ENCODE assay signal across 10 cellular contexts in genomic region chr5:33892419-33893151, GRCh38. TPM values are rescaled to one million over a fixed set of nuclear protein-coding genes. Genes with fewer than 3 reads are reported as not detected.
A peak's percentile ranks its signal among the peaks of the same experiment; 100 is the strongest.
DNase-seq lines count a peak whose midpoint lies in the region; ATAC-seq, FAIRE-seq and TF ChIP-seq lines count a peak whose summit lies in the region.
"Had no signal": no experiment of that assay in that cellular context is flagged by ENCODE, and none has a peak within 500 bp of the region (broad histone marks: within the 10 kb centered on the region; RNA-seq: fewer than 3 reads in every experiment).

No MANE protein-coding gene starts in this region.

- 21% methylated on average over 13 of the region's 13 CpGs for WGBS in HepG2 (ENCODE audit: low lambda C conversion rate)
- 10 to 15% methylated on average over 13 of the region's 13 CpGs for WGBS in tibial nerve, 2 donors

- TF ChIP-seq CTCF in bronchial epithelial cell (IDR thresholded peaks at IDR 0.05; ENCODE audit: insufficient read depth, low read length, severe bottlenecking) (no peak), HepG2 (CRISPR knock-in tag; IDR thresholded peaks at IDR 0.05) (no peak), tibial nerve (IDR thresholded peaks at IDR 0.05) (no peak), MM.1S (IDR thresholded peaks at IDR 0.05; ENCODE audit: low read length) (no peak)

- no peaks in the 10 kb centered on the region for H3K27me3 ChIP-seq in bronchial epithelial cell (ENCODE audit: control insufficient read depth, insufficient read depth, low read length)
- H3K27me3 ChIP-seq in HepG2 (ENCODE audit: control insufficient read depth in 1 of 2, insufficient read depth in 2 of 2, low read length in 2 of 2): peaks cover 1 to 17% of the 10 kb centered on the region in 2 experiments; a peak in 4 of 5 replicates
- H3K27me3 ChIP-seq in tibial nerve: no peaks in the 10 kb centered on the region
- H3K27me3 ChIP-seq in MM.1S (replicated peaks; ENCODE audit: insufficient read depth, low read length): no peaks in the 10 kb centered on the region

- no peaks in the 10 kb centered on the region for H4K20me1 ChIP-seq in HepG2 (ENCODE audit: insufficient read depth, low read length)
- H4K20me1 ChIP-seq in MM.1S (ENCODE audit: insufficient read depth, low read length): no peaks in the 10 kb centered on the region

- H3K4me3 ChIP-seq in bronchial epithelial cell (ENCODE audit: low read depth, low read length) (no peak overlapping the region), HepG2 (replicated peaks in 1 of 3; ENCODE audit: insufficient read depth in 1 of 3, low read depth in 2 of 3, low read length in 3 of 3) (no peak overlapping the region), tibial nerve (peak overlapping the region; percentile 27 to 60 (median 40)), MM.1S (ENCODE audit: low read length) (no peak overlapping the region)

- no peak overlapping the region for H3K4me2 ChIP-seq in HepG2 (ENCODE audit: low read depth, low read length)
- no peak overlapping the region for H3K4me2 ChIP-seq in MM.1S (ENCODE audit: low read depth, low read length)

- no peak for TF ChIP-seq EP300 in HepG2 (IDR thresholded peaks at IDR 0.05; ENCODE audit: low read depth in 2 of 2, low read length in 2 of 2)
- TF ChIP-seq EP300 in HepG2 (CRISPR knock-in tag; IDR thresholded peaks at IDR 0.05; ENCODE audit: borderline replicate concordance): no peak
- TF ChIP-seq EP300 in tibial nerve (IDR thresholded peaks at IDR 0.05): no peak

- H3K4me1 ChIP-seq in HepG2 (ENCODE audit: insufficient read depth, low read length): no peaks in the 10 kb centered on the region
- H3K4me1 ChIP-seq in tibial nerve: peaks cover 0 to 34% (median 14%) of the 10 kb centered on the region in 4 donors
- H3K4me1 ChIP-seq in MM.1S (ENCODE audit: low read length): no peaks in the 10 kb centered on the region

- H3K27ac ChIP-seq in HepG2 (ENCODE audit: extremely low read length, insufficient read depth, low read length) (no peak overlapping the region), tibial nerve (peak overlapping the region in 3 of 4 donors; percentile 23 to 60 (median 37)), MM.1S (ENCODE audit: low read length) (no peak overlapping the region)
- H3K27ac ChIP-seq: 22Rv1 had no signal

- H3F3A ChIP-seq in MM.1S (ENCODE audit: insufficient read depth, low read length): no peaks in the 10 kb centered on the region

- peak; percentile 1 for DNase-seq in DMS79 treated with DMSO at 0.1 percent for 48 hours (lab: John Stamatoyannopoulos, UW)
- no peak for DNase-seq in DMS79 (lab: John Stamatoyannopoulos, UW)
- DNase-seq in bronchial epithelial cell (ENCODE audit: low read depth): peak; percentile 9
- DNase-seq in HepG2 (ENCODE audit: low spot score): peak; percentile 2
- DNase-seq in tibial nerve (ENCODE audit: low spot score in 2 of 2): peak in 1 of 2 donors; percentile 41
- no peak for DNase-seq in SIG-M5 (lab: John Stamatoyannopoulos, UW)
- no peak for DNase-seq in MM.1S

- POLR2A ChIA-PET in HepG2 (lab: Yijun Ruan, JAX): no interaction called here

- H3K79me2 ChIP-seq in HepG2 (ENCODE audit: insufficient read depth, low read length) (no peaks in the 10 kb centered on the region), MM.1S (ENCODE audit: low read length) (no peaks in the 10 kb centered on the region)

- no TSS peak for BruUV-seq in HepG2 (replicated peaks; lab: Mats Ljungman, UMichigan)

- TF ChIP-seq RAD21 in HepG2 (CRISPR knock-in tag; IDR thresholded peaks at IDR 0.05): no peak

- no peaks in the 10 kb centered on the region for H3K36me3 ChIP-seq in bronchial epithelial cell (ENCODE audit: control insufficient read depth, insufficient read depth, low read length)
- no peaks in the 10 kb centered on the region for H3K36me3 ChIP-seq in HepG2 (replicated peaks in 1 of 2; ENCODE audit: control insufficient read depth in 1 of 2, insufficient read depth in 2 of 2, low read length in 2 of 2)
- no peaks in the 10 kb centered on the region for H3K36me3 ChIP-seq in tibial nerve
- no peaks in the 10 kb centered on the region for H3K36me3 ChIP-seq in MM.1S (replicated peaks; ENCODE audit: insufficient read depth, low read length)

- TF ChIP-seq POLR2A in HepG2 (IDR thresholded peaks at IDR 0.05; ENCODE audit: insufficient read depth in 1 of 2, low read depth in 2 of 2, low read length in 2 of 2) (no peak), tibial nerve (IDR thresholded peaks at IDR 0.05) (no peak)

- H3K9me2 ChIP-seq in MM.1S (replicated peaks; ENCODE audit: insufficient read depth, low read length): no peaks in the 10 kb centered on the region

- in situ Hi-C loops in HepG2 (cut with HindIII; ENCODE audit: extremely low pct_ligation_motif_present, low pct_unique_long_range_greater_than_20kb): no loop called here

- H3K9me3 ChIP-seq in HepG2 (ENCODE audit: low read length) (no peaks in the 10 kb centered on the region), tibial nerve (no peaks in the 10 kb centered on the region), MM.1S (replicated peaks; ENCODE audit: insufficient read depth, low read length) (no peaks in the 10 kb centered on the region)

- H2AFZ ChIP-seq in HepG2 (ENCODE audit: low read length) (no peak overlapping the region), MM.1S (ENCODE audit: low read length) (no peak overlapping the region)

- CTCF ChIA-PET in HepG2 (lab: Yijun Ruan, JAX; ENCODE audit: low intra/inter-chr PET ratio, low total read pairs): no interaction called here

- intact Hi-C loops in HepG2 (cut with micrococcal nuclease; ENCODE audit: unreplicated experiment): no loop called here

- no peak for ATAC-seq in HepG2
- ATAC-seq in GM18868 (IDR thresholded peaks at IDR 0.05; ENCODE audit: unreplicated experiment): no peak

- H3K9ac ChIP-seq in HepG2 (ENCODE audit: insufficient read depth, low read depth, low read length) (no peak overlapping the region), MM.1S (ENCODE audit: low read length) (no peak overlapping the region)

- no peak for FAIRE-seq in bronchial epithelial cell (lab: Jason Lieb, UNC)
- FAIRE-seq in HepG2 (lab: Jason Lieb, UNC): no peak
- FAIRE-seq: islet of Langerhans had no signal

RNA-seq across cellular contexts. Expression of gene ADAMTS12, which starts 0.8 kb away (rescaled TPM):
- total RNA-seq in bronchial epithelial cell: 0.26 TPM in 1 of 2 replicates, not detected in the other
- not detected in 2 replicates for total RNA-seq in HepG2 (2016; rRNA removed; fragmentation: Illumina TruSeq; extraction: Trizol)
- not detected in 2 replicates for total RNA-seq in HepG2 (2016; cell fraction: cytosol; rRNA removed; fragmentation: Illumina TruSeq; extraction: Trizol; ENCODE audit: low read depth)
- total RNA-seq in HepG2 (2016; cell fraction: insoluble cytoplasmic fraction; rRNA removed; fragmentation: Illumina TruSeq; extraction: Trizol): not detected in 2 replicates
- not detected in 2 replicates for total RNA-seq in HepG2 (2016; cell fraction: membrane; rRNA removed; fragmentation: Illumina TruSeq; extraction: Trizol)
- not detected in 2 replicates for total RNA-seq in HepG2 (2016; cell fraction: nucleus; rRNA removed; fragmentation: Illumina TruSeq; extraction: Trizol)
- polyA plus RNA-seq in HepG2 (2011; rRNA removed): under 0.01 and 0.03 TPM in 2 replicates
- not detected in 2 replicates for polyA plus RNA-seq in HepG2 (2011; cell fraction: cytosol; rRNA removed)
- polyA plus RNA-seq in HepG2 (2011; cell fraction: nucleus; rRNA removed): 0.02 TPM in 1 of 2 replicates, not detected in the other
- not detected in 2 replicates for polyA plus RNA-seq in HepG2 (2012)
- polyA plus RNA-seq in HepG2 (2016; cell fraction: cytosol; fragmentation: Illumina TruSeq; extraction: Trizol; ENCODE audit: low read depth): not detected in 2 replicates
- not detected in 2 replicates for polyA plus RNA-seq in HepG2 (2016; cell fraction: insoluble cytoplasmic fraction; fragmentation: Illumina TruSeq; extraction: Trizol; ENCODE audit: low read depth)
- not detected in 2 replicates for polyA plus RNA-seq in HepG2 (2016; cell fraction: membrane; fragmentation: Illumina TruSeq; extraction: Trizol; ENCODE audit: low read depth)
- not detected in 2 replicates for polyA plus RNA-seq in HepG2 (2016; cell fraction: nucleus; fragmentation: Illumina TruSeq; extraction: Trizol; ENCODE audit: insufficient read depth, low read depth)
- polyA minus RNA-seq in HepG2 (2011; rRNA and poly(A)+ RNA removed; ENCODE audit: low replicate concordance): not detected in 2 replicates
- not detected in 2 replicates for polyA minus RNA-seq in HepG2 (2011; cell fraction: cytosol; rRNA and poly(A)+ RNA removed)
- polyA minus RNA-seq in HepG2 (2011; cell fraction: nucleus; rRNA and poly(A)+ RNA removed): not detected in 2 replicates
- 10 to 100 TPM in 2 of 4 donors, 1 to 10 TPM in 2; 7.1 to 10.4 (median 9.7) TPM for total RNA-seq in tibial nerve

RNA-seq across cellular contexts. Expression of gene RXFP3, which starts 43.6 kb away (rescaled TPM):
- total RNA-seq in bronchial epithelial cell: not detected in 2 replicates
- total RNA-seq in HepG2 (2016; rRNA removed; fragmentation: Illumina TruSeq; extraction: Trizol): not detected in 2 replicates
- not detected in 2 replicates for total RNA-seq in HepG2 (2016; cell fraction: cytosol; rRNA removed; fragmentation: Illumina TruSeq; extraction: Trizol; ENCODE audit: low read depth)
- not detected in 2 replicates for total RNA-seq in HepG2 (2016; cell fraction: insoluble cytoplasmic fraction; rRNA removed; fragmentation: Illumina TruSeq; extraction: Trizol)
- total RNA-seq in HepG2 (2016; cell fraction: membrane; rRNA removed; fragmentation: Illumina TruSeq; extraction: Trizol): not detected in 2 replicates
- not detected in 2 replicates for total RNA-seq in HepG2 (2016; cell fraction: nucleus; rRNA removed; fragmentation: Illumina TruSeq; extraction: Trizol)
- not detected in 2 replicates for polyA plus RNA-seq in HepG2 (2011; rRNA removed)
- not detected in 2 replicates for polyA plus RNA-seq in HepG2 (2011; cell fraction: cytosol; rRNA removed)
- not detected in 2 replicates for polyA plus RNA-seq in HepG2 (2011; cell fraction: nucleus; rRNA removed)
- polyA plus RNA-seq in HepG2 (2012): not detected in 2 replicates
- not detected in 2 replicates for polyA plus RNA-seq in HepG2 (2016; cell fraction: cytosol; fragmentation: Illumina TruSeq; extraction: Trizol; ENCODE audit: low read depth)
- polyA plus RNA-seq in HepG2 (2016; cell fraction: insoluble cytoplasmic fraction; fragmentation: Illumina TruSeq; extraction: Trizol; ENCODE audit: low read depth): not detected in 2 replicates
- not detected in 2 replicates for polyA plus RNA-seq in HepG2 (2016; cell fraction: membrane; fragmentation: Illumina TruSeq; extraction: Trizol; ENCODE audit: low read depth)
- not detected in 2 replicates for polyA plus RNA-seq in HepG2 (2016; cell fraction: nucleus; fragmentation: Illumina TruSeq; extraction: Trizol; ENCODE audit: insufficient read depth, low read depth)
- polyA minus RNA-seq in HepG2 (2011; rRNA and poly(A)+ RNA removed; ENCODE audit: low replicate concordance): not detected in 2 replicates
- not detected in 2 replicates for polyA minus RNA-seq in HepG2 (2011; cell fraction: cytosol; rRNA and poly(A)+ RNA removed)
- not detected in 2 replicates for polyA minus RNA-seq in HepG2 (2011; cell fraction: nucleus; rRNA and poly(A)+ RNA removed)
- total RNA-seq in tibial nerve: not detected

Comparison
In these comparisons a context has a peak if more than half of its experiments do, and no peak if none do; other contexts are left out.
1. DNase-seq: peak in DMS79 treated with DMSO at 0.1 percent for 48 hours (single experiment), bronchial epithelial cell (single experiment) and HepG2 (single experiment); none in DMS79 (single experiment), SIG-M5 (single experiment) and MM.1S (single experiment).
2. H3K4me3 ChIP-seq: peak in tibial nerve (4 of 4); none in bronchial epithelial cell (single experiment), HepG2 (0 of 3) and MM.1S (single experiment).
3. H3K27ac ChIP-seq: peak in tibial nerve (3 of 4); none in HepG2 (single experiment) and MM.1S (single experiment).